In the genomic region with DNA sequence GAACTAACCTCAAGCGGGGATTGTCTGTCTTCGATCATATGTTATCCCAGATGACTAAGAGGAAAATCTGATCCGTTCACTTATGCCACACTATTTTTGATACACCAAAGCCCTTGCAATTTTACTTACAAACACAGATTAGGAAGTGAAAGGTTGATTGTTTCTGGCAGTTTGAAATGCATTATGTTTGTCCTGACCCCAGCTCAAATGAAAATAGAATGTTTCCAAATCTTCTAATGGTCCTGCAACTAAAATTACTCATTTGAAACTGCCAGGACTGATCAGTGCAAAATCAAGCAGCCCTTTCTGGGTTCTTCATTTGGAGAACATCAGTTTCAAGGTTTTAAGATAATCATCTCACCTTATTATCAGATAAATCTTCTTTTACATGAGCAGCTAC, we compare ENCODE assay signal across 27 cellular contexts.
"Had no signal": no experiment of that assay in that cellular context is flagged by ENCODE, and none has a peak within 500 bp of the region (broad histone marks: within the 10 kb centered on the region; RNA-seq: fewer than 3 reads in every experiment).

No MANE protein-coding gene starts in this region.

- H3K27ac Mint-ChIP-seq: immature natural killer cell; mesothelial cell of epicardium; naive thymus-derived CD4-positive, alpha-beta T cell; natural killer cell treated with Interleukin-12 subunit alpha and Interleukin-12 subunit beta and Interleukin-15 and Interleukin-18, amount 100 ng/mL, for 72 hours; progenitor cell of endocrine pancreas; stimulated activated memory B cell treated with anti-CD40 and anti-IgM and Interleukin-4, amounts not matched to agents 10 μg/mL and 1 μg/mL and 100 μg/mL, for 72 hours; stimulated activated naive CD8-positive, alpha-beta T cell treated with anti-CD3 and anti-CD28 coated beads, Interleukin-15, amount 100 ng/mL, for 72 hours had no signal

- H3K4me1 ChIP-seq: left lung, right atrium auricular region, right lobe of liver, testis, thyroid gland, transverse colon, upper lobe of left lung, vagina had no signal

- H3K36me3 Mint-ChIP-seq: immature natural killer cell; mesothelial cell of epicardium; naive thymus-derived CD4-positive, alpha-beta T cell; natural killer cell treated with Interleukin-12 subunit alpha and Interleukin-12 subunit beta and Interleukin-15 and Interleukin-18, amount 100 ng/mL, for 72 hours; stimulated activated memory B cell treated with anti-CD40 and anti-IgM and Interleukin-4, amounts not matched to agents 10 μg/mL and 1 μg/mL and 100 μg/mL, for 72 hours had no signal

- H3K36me3 ChIP-seq: left lung, ovary, right atrium auricular region, right lobe of liver, thyroid gland, transverse colon, upper lobe of left lung, vagina had no signal

- H3K27me3 Mint-ChIP-seq: naive thymus-derived CD4-positive, alpha-beta T cell; natural killer cell treated with Interleukin-12 subunit alpha and Interleukin-12 subunit beta and Interleukin-15 and Interleukin-18, amount 100 ng/mL, for 72 hours; stimulated activated memory B cell treated with anti-CD40 and anti-IgM and Interleukin-4, amounts not matched to agents 10 μg/mL and 1 μg/mL and 100 μg/mL, for 72 hours; stimulated activated naive CD8-positive, alpha-beta T cell treated with anti-CD3 and anti-CD28 coated beads, Interleukin-15, amount 100 ng/mL, for 72 hours had no signal

- H3K4me1 Mint-ChIP-seq: immature natural killer cell; naive thymus-derived CD4-positive, alpha-beta T cell; stimulated activated memory B cell treated with anti-CD40 and anti-IgM and Interleukin-4, amounts not matched to agents 10 μg/mL and 1 μg/mL and 100 μg/mL, for 72 hours; stimulated activated naive CD8-positive, alpha-beta T cell treated with anti-CD3 and anti-CD28 coated beads, Interleukin-15, amount 100 ng/mL, for 72 hours had no signal

- H3K4me3 Mint-ChIP-seq: immature natural killer cell; mesothelial cell of epicardium; naive thymus-derived CD4-positive, alpha-beta T cell; natural killer cell treated with Interleukin-12 subunit alpha and Interleukin-12 subunit beta and Interleukin-15 and Interleukin-18, amount 100 ng/mL, for 72 hours; stimulated activated memory B cell treated with anti-CD40 and anti-IgM and Interleukin-4, amounts not matched to agents 10 μg/mL and 1 μg/mL and 100 μg/mL, for 72 hours; stimulated activated naive CD8-positive, alpha-beta T cell treated with anti-CD3 and anti-CD28 coated beads, Interleukin-15, amount 100 ng/mL, for 72 hours had no signal

- H3K9me3 ChIP-seq: left lung, ovary, right atrium auricular region, right lobe of liver, testis, thyroid gland, transverse colon, upper lobe of left lung, vagina had no signal

- FAIRE-seq: kidney had no signal

- H3K27ac ChIP-seq: left lung, ovary, right atrium auricular region, right lobe of liver, testis, thyroid gland, transverse colon, upper lobe of left lung, vagina had no signal

- H3K27me3 ChIP-seq: left lung, ovary, right atrium auricular region, right lobe of liver, testis, thyroid gland, transverse colon, upper lobe of left lung, vagina had no signal

- H3K4me2 ChIP-seq: smooth muscle cell had no signal

- DNase-seq: hypothalamus; immature natural killer cell; kidney; left colon; left lung; mesendoderm; naive thymus-derived CD4-positive, alpha-beta T cell; ovary; right lobe of liver; stimulated activated CD4-positive, alpha-beta T cell treated with anti-CD3 and anti-CD28 coated beads, Interleukin-1b, Interleukin-23, amount 100 ng/mL, for 48 hours; stimulated activated CD4-positive, alpha-beta T cell treated with anti-CD3 and anti-CD28 coated beads, Interleukin-2, amount 100 ng/mL, for 48 hours; stimulated activated CD4-positive, alpha-beta T cell treated with anti-CD3 and anti-CD28 coated beads, Interleukin-4, amount 100 ng/mL, for 4 hours; stimulated activated CD8-positive, alpha-beta memory T cell treated with anti-CD3 and anti-CD28 coated beads, Interleukin-4, amount 100 ng/mL, for 48 hours; stimulated activated naive CD4-positive, alpha-beta T cell treated with Interleukin-2 at 50 U/mL for 16 hours; stimulated activated naive CD8-positive, alpha-beta T cell treated with anti-CD3 and anti-CD28 coated beads, Interleukin-15, amount 100 ng/mL, for 72 hours; testis; thyroid gland; transverse colon; upper lobe of left lung had no signal

- H3K4me3 ChIP-seq: left lung, lung, ovary, right atrium auricular region, right lobe of liver, smooth muscle cell, testis, thyroid gland, transverse colon, upper lobe of left lung, vagina had no signal

- ATAC-seq: left colon; left lung; naive thymus-derived CD4-positive, alpha-beta T cell; natural killer cell treated with Interleukin-12 subunit alpha and Interleukin-12 subunit beta and Interleukin-15 and Interleukin-18, amount 100 ng/mL, for 72 hours; right lobe of liver; stimulated activated memory B cell treated with anti-CD40 and anti-IgM and Interleukin-4, amounts not matched to agents 10 μg/mL and 1 μg/mL and 100 μg/mL, for 72 hours; stimulated activated naive CD8-positive, alpha-beta T cell treated with anti-CD3 and anti-CD28 coated beads, Interleukin-15, amount 100 ng/mL, for 72 hours had no signal

- H3K9me3 Mint-ChIP-seq: mesothelial cell of epicardium; stimulated activated naive CD8-positive, alpha-beta T cell treated with anti-CD3 and anti-CD28 coated beads, Interleukin-15, amount 100 ng/mL, for 72 hours had no signal
